Comparison of ENCODE assay signal across 10 cellular contexts in genomic region chr20:47348539-47349142, GRCh38. TPM values are rescaled to one million over a fixed set of nuclear protein-coding genes. Genes with fewer than 3 reads are reported as not detected.
DNase-seq lines count a peak whose midpoint lies in the region; ATAC-seq and TF ChIP-seq lines count a peak whose summit lies in the region.
"Had no signal": no experiment of that assay in that cellular context is flagged by ENCODE, and none has a peak within 500 bp of the region (broad histone marks: within the 10 kb centered on the region; RNA-seq: fewer than 3 reads in every experiment).

No MANE protein-coding gene starts in this region.

- no peak overlapping the region for H3K27ac Mint-ChIP-seq in neural progenitor cell
- H3K27ac Mint-ChIP-seq in naive thymus-derived CD4-positive, alpha-beta T cell: no peak overlapping the region
- H3K27ac Mint-ChIP-seq: activated naive CD8-positive, alpha-beta T cell treated with anti-CD3 and anti-CD28 coated beads, Interleukin-2, amount 50 U/mL, for 24 hours had no signal

- no peak for DNase-seq in A673 (ENCODE audit: low spot score)
- DNase-seq in esophagus squamous epithelium (lab: John Stamatoyannopoulos, UW): no peak
- DNase-seq in neural progenitor cell (ENCODE audit: low spot score): peak; percentile 82
- DNase-seq in NCI-H1092 (lab: John Stamatoyannopoulos, UW): no peak
- no peak for DNase-seq in SW480 (ENCODE audit: low spot score)
- no peak for DNase-seq in naive thymus-derived CD4-positive, alpha-beta T cell
- DNase-seq in DMS153 (lab: John Stamatoyannopoulos, UW): no peak
- DNase-seq: activated naive CD8-positive, alpha-beta T cell treated with anti-CD3 and anti-CD28 coated beads, Interleukin-2, amount 50 U/mL, for 24 hours; NCI-H1417 had no signal

- H3K4me3 ChIP-seq in A673 (ENCODE audit: low read depth, low read length, poor library complexity, severe bottlenecking) (no peak overlapping the region), OCI-LY3 (ENCODE audit: low read length) (no peak overlapping the region), esophagus squamous epithelium (no peak overlapping the region), neural progenitor cell (peak overlapping the region; percentile 32)
- no peak overlapping the region for H3K4me3 ChIP-seq in naive thymus-derived CD4-positive, alpha-beta T cell (ENCODE audit: low read length)

- H3K79me2 ChIP-seq in OCI-LY3 (ENCODE audit: low read length): peaks cover 69% of the 10 kb centered on the region
- H3K79me2 ChIP-seq in neural progenitor cell (ENCODE audit: low read depth): peaks cover 98% of the 10 kb centered on the region

- peaks cover 2% of the 10 kb centered on the region for H3K27me3 Mint-ChIP-seq in neural progenitor cell (ENCODE audit: insufficient read depth, low read depth)
- H3K27me3 Mint-ChIP-seq in naive thymus-derived CD4-positive, alpha-beta T cell: no peaks in the 10 kb centered on the region
- H3K27me3 Mint-ChIP-seq: activated naive CD8-positive, alpha-beta T cell treated with anti-CD3 and anti-CD28 coated beads, Interleukin-2, amount 50 U/mL, for 24 hours had no signal

- H3K4me2 ChIP-seq in OCI-LY3 (ENCODE audit: low read length): peak overlapping the region; percentile 30
- peak overlapping the region; percentile 80 for H3K4me2 ChIP-seq in neural progenitor cell

- peaks cover 41% of the 10 kb centered on the region for H4K20me1 ChIP-seq in OCI-LY3 (ENCODE audit: insufficient read depth, low read length)
- H4K20me1 ChIP-seq in neural progenitor cell (ENCODE audit: low read depth): peaks cover 32% of the 10 kb centered on the region

- TF ChIP-seq POLR2A in esophagus squamous epithelium (IDR thresholded peaks at IDR 0.05): no peak

- CTCF ChIA-PET in A673 (lab: Charles Lee): no interaction called here
- CTCF ChIA-PET in naive thymus-derived CD4-positive, alpha-beta T cell (lab: Charles Lee): interaction anchor here (3.4 to 4.6 kb wide), 3 partner anchors 8 to 75 kb away, joined by 9 to 21 read pairs (median 13); partner anchors contain the start of gene ZMYND8

- POLR2A ChIA-PET in A673 (lab: Charles Lee; ENCODE audit: low non-redundant PET): no interaction called here
- POLR2A ChIA-PET in naive thymus-derived CD4-positive, alpha-beta T cell (lab: Charles Lee): interaction anchor here (1.8 to 5.9 kb wide), 2 partner anchors 9 to 35 kb away, joined by 4 to 50 read pairs; partner anchors contain the start of gene ZMYND8

- no peak for TF ChIP-seq CTCF in A673 (conservative IDR thresholded peaks at IDR 0.05; ENCODE audit: low read depth, low read length)
- no peak for TF ChIP-seq CTCF in OCI-LY3 (IDR thresholded peaks at IDR 0.05; ENCODE audit: low read depth, low read length)
- TF ChIP-seq CTCF in esophagus squamous epithelium (IDR thresholded peaks at IDR 0.05): no peak
- TF ChIP-seq CTCF in neural progenitor cell (IDR thresholded peaks at IDR 0.05): no peak

- H3K4me3 Mint-ChIP-seq in neural progenitor cell: no peak overlapping the region
- no peak overlapping the region for H3K4me3 Mint-ChIP-seq in naive thymus-derived CD4-positive, alpha-beta T cell
- H3K4me3 Mint-ChIP-seq: activated naive CD8-positive, alpha-beta T cell treated with anti-CD3 and anti-CD28 coated beads, Interleukin-2, amount 50 U/mL, for 24 hours had no signal

- BruUV-seq in A673 (replicated peaks; lab: Mats Ljungman, UMichigan): no TSS peak

- ATAC-seq in naive thymus-derived CD4-positive, alpha-beta T cell: no peak
- ATAC-seq: activated naive CD8-positive, alpha-beta T cell treated with anti-CD3 and anti-CD28 coated beads, Interleukin-2, amount 50 U/mL, for 24 hours had no signal

- intact Hi-C loops in A673 (cut with micrococcal nuclease; ENCODE audit: unreplicated experiment) (no loop called here), esophagus squamous epithelium (cut with DNase I) (no loop called here)
- intact Hi-C loops in naive thymus-derived CD4-positive, alpha-beta T cell (cut with micrococcal nuclease): loop anchor here in 1 of 2 donors (5.0 kb wide), 1 partner anchor 46 kb away; no protein-coding TSS in a partner anchor

- H3K36me3 ChIP-seq in A673 (ENCODE audit: insufficient read depth, low read length, poor library complexity, severe bottlenecking) (peaks cover 10% of the 10 kb centered on the region), OCI-LY3 (replicated peaks; ENCODE audit: low read depth, low read length) (peaks cover 51% of the 10 kb centered on the region), esophagus squamous epithelium (peaks cover 0 to 47% (median 5%) of the 10 kb centered on the region in 3 donors), neural progenitor cell (no peaks in the 10 kb centered on the region)
- peaks cover 6 to 24% (median 10%) of the 10 kb centered on the region in 3 experiments for H3K36me3 ChIP-seq in naive thymus-derived CD4-positive, alpha-beta T cell (ENCODE audit: control insufficient read depth in 2 of 3, insufficient read depth in 3 of 3, low read length in 3 of 3)

- no peak overlapping the region for H3K9ac ChIP-seq in OCI-LY3 (ENCODE audit: low read length)
- no peak overlapping the region for H3K9ac ChIP-seq in neural progenitor cell

- H3K4me1 Mint-ChIP-seq in neural progenitor cell: peaks cover 6% of the 10 kb centered on the region
- H3K4me1 Mint-ChIP-seq in naive thymus-derived CD4-positive, alpha-beta T cell: peaks cover 13 to 39% (median 16%) of the 10 kb centered on the region in 7 donors

- H2AFZ ChIP-seq in OCI-LY3 (ENCODE audit: low read depth, low read length): no peak overlapping the region
- no peak overlapping the region for H2AFZ ChIP-seq in neural progenitor cell (replicated peaks)

- H3K9me3 ChIP-seq in A673 (ENCODE audit: low read depth, low read length, poor library complexity, severe bottlenecking): no peaks in the 10 kb centered on the region
- H3K9me3 ChIP-seq in OCI-LY3 (ENCODE audit: insufficient read depth, low read length): no peaks in the 10 kb centered on the region
- no peaks in the 10 kb centered on the region for H3K9me3 ChIP-seq in esophagus squamous epithelium
- H3K9me3 ChIP-seq in neural progenitor cell (ENCODE audit: low read depth): no peaks in the 10 kb centered on the region
- H3K9me3 ChIP-seq in naive thymus-derived CD4-positive, alpha-beta T cell (ENCODE audit: control insufficient read depth in 2 of 3, low read length in 3 of 3): no peaks in the 10 kb centered on the region

- H3K9me3 Mint-ChIP-seq in neural progenitor cell: no peaks in the 10 kb centered on the region
- H3K9me3 Mint-ChIP-seq in naive thymus-derived CD4-positive, alpha-beta T cell: no peaks in the 10 kb centered on the region
- H3K9me3 Mint-ChIP-seq: activated naive CD8-positive, alpha-beta T cell treated with anti-CD3 and anti-CD28 coated beads, Interleukin-2, amount 50 U/mL, for 24 hours had no signal

- H3K27ac ChIP-seq in A673 (ENCODE audit: low read depth, low read length, poor library complexity, severe bottlenecking): peak overlapping the region; percentile 44
- no peak overlapping the region for H3K27ac ChIP-seq in OCI-LY3 (ENCODE audit: low read length)
- peak overlapping the region; percentile 0 to 100 (median 86) for H3K27ac ChIP-seq in esophagus squamous epithelium
- peak overlapping the region; percentile 98 for H3K27ac ChIP-seq in neural progenitor cell
- no peak overlapping the region for H3K27ac ChIP-seq in naive thymus-derived CD4-positive, alpha-beta T cell (ENCODE audit: low read depth, low read length)

- H3K36me3 Mint-ChIP-seq in neural progenitor cell: peaks cover 22% of the 10 kb centered on the region
- peaks cover 5 to 35% (median 17%) of the 10 kb centered on the region in 5 donors for H3K36me3 Mint-ChIP-seq in naive thymus-derived CD4-positive, alpha-beta T cell

- peaks cover 48% of the 10 kb centered on the region for H3K4me1 ChIP-seq in A673 (ENCODE audit: insufficient read depth, low read length, poor library complexity, severe bottlenecking)
- H3K4me1 ChIP-seq in OCI-LY3 (ENCODE audit: low read length): peaks cover 58% of the 10 kb centered on the region
- peaks cover 37 to 70% (median 43%) of the 10 kb centered on the region in 3 donors for H3K4me1 ChIP-seq in esophagus squamous epithelium
- peaks cover 84% of the 10 kb centered on the region for H3K4me1 ChIP-seq in neural progenitor cell
- peaks cover 39 to 71% of the 10 kb centered on the region in 2 donors for H3K4me1 ChIP-seq in naive thymus-derived CD4-positive, alpha-beta T cell (ENCODE audit: control insufficient read depth in 2 of 2, insufficient read depth in 2 of 2, low read length in 2 of 2)

- H3F3A ChIP-seq in neural progenitor cell (ENCODE audit: low read depth): peaks cover 74% of the 10 kb centered on the region

- 56 to 62% methylated on average over 8 of the region's 8 CpGs for WGBS in esophagus squamous epithelium, 2 donors

- no peaks in the 10 kb centered on the region for H3K27me3 ChIP-seq in A673 (replicated peaks; ENCODE audit: insufficient read depth, low read depth, low read length, poor library complexity)
- H3K27me3 ChIP-seq in OCI-LY3 (ENCODE audit: low read depth, low read length): no peaks in the 10 kb centered on the region
- H3K27me3 ChIP-seq in esophagus squamous epithelium: no peaks in the 10 kb centered on the region
- no peaks in the 10 kb centered on the region for H3K27me3 ChIP-seq in neural progenitor cell
- H3K27me3 ChIP-seq in naive thymus-derived CD4-positive, alpha-beta T cell (ENCODE audit: control insufficient read depth in 2 of 2, insufficient read depth in 2 of 2, low read length in 2 of 2): no peaks in the 10 kb centered on the region

RNA-seq across cellular contexts. Expression of gene ZMYND8, which starts 7.9 kb away (rescaled TPM):
- total RNA-seq in A673 (2021) (31.3 and 35.2 TPM in 2 replicates), esophagus squamous epithelium (10 to 100 TPM; 21.5 to 26.3 (median 24.3) TPM), neural progenitor cell (ENCODE audit: low replicate concordance) (59.0 and 59.4 TPM in 2 replicates)
- 10 to 100 TPM; 54.5 to 83.0 (median 68.5) TPM for total RNA-seq in naive thymus-derived CD4-positive, alpha-beta T cell
- 10 to 100 TPM; 12.7 to 28.7 TPM for polyA plus RNA-seq in naive thymus-derived CD4-positive, alpha-beta T cell

Comparison
In these comparisons a context has a peak if more than half of its experiments do, and no peak if none do; other contexts are left out.
1. H3K27ac ChIP-seq: peak in A673 (single experiment), esophagus squamous epithelium (4 of 4) and neural progenitor cell (single experiment); none in OCI-LY3 (single experiment) and naive thymus-derived CD4-positive, alpha-beta T cell (single experiment).